In the genomic region with DNA sequence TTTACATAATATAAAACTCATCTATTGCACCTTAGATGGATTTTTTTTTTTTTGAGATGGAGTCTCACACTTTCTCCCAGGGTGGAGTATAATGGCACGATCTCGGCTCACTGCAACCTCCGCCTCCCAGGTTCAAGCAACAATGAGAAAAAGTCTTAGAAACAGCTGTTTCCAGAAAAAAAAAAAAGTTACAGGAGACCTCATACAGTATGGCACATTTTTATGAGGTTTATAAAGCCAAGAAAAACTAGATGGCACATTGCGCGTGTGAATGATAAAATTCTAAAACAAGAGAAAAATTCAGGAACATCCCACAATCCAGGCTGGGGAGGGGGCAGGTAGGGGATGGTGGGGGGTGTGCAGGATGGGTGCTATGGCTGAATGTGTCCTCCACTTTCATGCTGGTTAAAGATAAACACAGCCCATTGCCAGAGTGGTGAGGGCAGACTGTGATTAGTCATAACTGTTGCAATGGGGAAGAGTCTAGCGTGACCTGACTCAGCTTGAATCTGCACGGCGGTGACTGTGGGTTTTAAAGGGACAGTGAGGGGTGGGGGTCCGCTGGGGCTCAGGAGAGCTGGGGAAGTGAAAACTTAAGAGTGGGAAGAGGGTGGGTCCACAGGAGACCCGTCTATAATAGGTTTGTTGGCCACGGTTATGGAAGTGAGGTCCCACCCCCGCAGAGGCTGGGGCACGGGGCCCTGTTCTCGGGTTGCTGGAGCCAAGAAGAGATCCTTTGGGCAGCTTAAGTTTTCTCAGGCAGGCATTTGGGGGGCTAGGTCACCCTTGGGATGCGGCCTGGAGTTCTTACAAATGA, we compare ENCODE assay signal across 8 cellular contexts. TPM values are rescaled to one million over a fixed set of nuclear protein-coding genes. Genes with fewer than 3 reads are reported as not detected.
A peak's percentile ranks its signal among the peaks of the same experiment; 100 is the strongest.
DNase-seq lines count a peak whose midpoint lies in the region; ATAC-seq and TF ChIP-seq lines count a peak whose summit lies in the region.

No MANE protein-coding gene starts in this region.

- peaks cover 8 to 19% of the 10 kb centered on the region in 2 donors for H3K4me1 Mint-ChIP-seq in stimulated activated naive B cell treated with anti-CD40 and anti-IgM and Interleukin-4, amounts not matched to agents 10 μg/mL and 1 μg/mL and 100 μg/mL, for 72 hours

- peak overlapping the region; percentile 78 for H3K27ac ChIP-seq in fibroblast of lung (ENCODE audit: insufficient read depth, low read length)

- DNase-seq in DMS53 (lab: John Stamatoyannopoulos, UW): peak; percentile 83
- peak; percentile 88 to 90 for DNase-seq in fibroblast of lung (ENCODE audit: low read depth in 2 of 2)
- peak; percentile 19 for DNase-seq in stimulated activated naive B cell treated with anti-CD40 and anti-IgM and Interleukin-4, amounts not matched to agents 10 μg/mL and 1 μg/mL and 100 μg/mL, for 72 hours
- no peak for DNase-seq in cortex of kidney (lab: John Stamatoyannopoulos, UW)
- DNase-seq in BE2C: no peak

- H3K4me3 Mint-ChIP-seq in stimulated activated naive B cell treated with anti-CD40 and anti-IgM and Interleukin-4, amounts not matched to agents 10 μg/mL and 1 μg/mL and 100 μg/mL, for 72 hours: peak overlapping the region; percentile 23 to 37

- H3K36me3 ChIP-seq in fibroblast of lung (ENCODE audit: control insufficient read depth, insufficient read depth, low read length) (peaks cover 4% of the 10 kb centered on the region), BE2C (no peaks in the 10 kb centered on the region)

- no peaks in the 10 kb centered on the region for H3K79me2 ChIP-seq in fibroblast of lung (ENCODE audit: control insufficient read depth, insufficient read depth, low read length)

- H3K4me2 ChIP-seq in fibroblast of lung (ENCODE audit: extremely low read depth, insufficient read depth, low read length): peak overlapping the region; percentile 19

- H3K4me1 ChIP-seq in fibroblast of lung (ENCODE audit: control insufficient read depth, extremely low read depth, insufficient read depth, low read length) (peaks cover 16% of the 10 kb centered on the region), BE2C (no peaks in the 10 kb centered on the region)

- no peak overlapping the region for H3K4me3 ChIP-seq in fibroblast of lung (replicated peaks in 1 of 4; ENCODE audit: control extremely low read depth in 1 of 4, insufficient read depth in 1 of 4, low read depth in 3 of 4, low read length in 4 of 4)
- H3K4me3 ChIP-seq in BE2C (ENCODE audit: low read depth, low read length): no peak overlapping the region

- H2AFZ ChIP-seq in fibroblast of lung (ENCODE audit: low read length): no peak overlapping the region

- H4K20me1 ChIP-seq in fibroblast of lung (ENCODE audit: control insufficient read depth, extremely low read depth, insufficient read depth, low read length): no peaks in the 10 kb centered on the region

- peak overlapping the region; percentile 34 for H3K27ac Mint-ChIP-seq in stimulated activated naive B cell treated with anti-CD40 and anti-IgM and Interleukin-4, amounts not matched to agents 10 μg/mL and 1 μg/mL and 100 μg/mL, for 72 hours

- ATAC-seq in GM19328 (IDR thresholded peaks at IDR 0.05; ENCODE audit: unreplicated experiment) (peak; percentile 95), HG03108 (IDR thresholded peaks at IDR 0.05; ENCODE audit: unreplicated experiment) (peak; percentile 98), SK-N-SH treated with all-trans-retinoic acid at 6 μM for 48 hours (peak; percentile 98)
- ATAC-seq in stimulated activated naive B cell treated with anti-CD40 and anti-IgM and Interleukin-4, amounts not matched to agents 10 μg/mL and 1 μg/mL and 100 μg/mL, for 72 hours (replicated peaks): peak; percentile 97 to 98

- H3K27me3 Mint-ChIP-seq in stimulated activated naive B cell treated with anti-CD40 and anti-IgM and Interleukin-4, amounts not matched to agents 10 μg/mL and 1 μg/mL and 100 μg/mL, for 72 hours: no peaks in the 10 kb centered on the region

- no peaks in the 10 kb centered on the region for H3K9me3 Mint-ChIP-seq in stimulated activated naive B cell treated with anti-CD40 and anti-IgM and Interleukin-4, amounts not matched to agents 10 μg/mL and 1 μg/mL and 100 μg/mL, for 72 hours

- H3K36me3 Mint-ChIP-seq in stimulated activated naive B cell treated with anti-CD40 and anti-IgM and Interleukin-4, amounts not matched to agents 10 μg/mL and 1 μg/mL and 100 μg/mL, for 72 hours: peaks cover 11 to 26% of the 10 kb centered on the region in 2 donors

- TF ChIP-seq CTCF in fibroblast of lung (conservative IDR thresholded peaks at IDR 0.05 in 1 of 2, IDR thresholded peaks at IDR 0.05 in 1 of 2; ENCODE audit: low read depth in 1 of 2, low read length in 2 of 2): no peak
- TF ChIP-seq CTCF in BE2C (IDR thresholded peaks at IDR 0.05; ENCODE audit: low read depth, low read length): no peak

- H3K9me3 ChIP-seq in fibroblast of lung (ENCODE audit: control insufficient read depth, insufficient read depth, low read depth, low read length) (no peaks in the 10 kb centered on the region), BE2C (no peaks in the 10 kb centered on the region)

- H3K9ac ChIP-seq in fibroblast of lung (ENCODE audit: insufficient read depth, low read length): peak overlapping the region; percentile 21

- H3K27me3 ChIP-seq in fibroblast of lung (ENCODE audit: control insufficient read depth, insufficient read depth, low read length) (no peaks in the 10 kb centered on the region), BE2C (no peaks in the 10 kb centered on the region)

TF ChIP-seq in SK-N-SH treated with all-trans-retinoic acid at 6 μM for 48 hours, 23 proteins besides CTCF, POLR2A, EP300 and RAD21:
- TF ChIP-seq ZNF565 (CRISPR knock-in tag; conservative IDR thresholded peaks at IDR 0.05; ENCODE audit: low read depth) (no peak), TOX (CRISPR knock-in tag; IDR thresholded peaks at IDR 0.05; ENCODE audit: borderline replicate concordance) (no peak), ISL1 (CRISPR knock-in tag; IDR thresholded peaks at IDR 0.05) (no peak), CSDC2 (CRISPR knock-in tag; IDR thresholded peaks at IDR 0.05) (no peak), ARNTL (CRISPR knock-in tag; IDR thresholded peaks at IDR 0.05; ENCODE audit: borderline replicate concordance, low read depth) (no peak), ZFP3 (CRISPR knock-in tag; IDR thresholded peaks at IDR 0.05) (no peak), CREB5 (CRISPR knock-in tag; IDR thresholded peaks at IDR 0.05; ENCODE audit: low read depth) (no peak)

RNA-seq across cellular contexts. Expression of gene LRRC27, which starts 11.9 kb away (rescaled TPM):
- 11.7 and 13.1 TPM in 2 replicates for total RNA-seq in fibroblast of lung
- polyA plus RNA-seq in fibroblast of lung: 3.5 and 4.1 TPM in 2 replicates
- 3.6 and 5.5 TPM in 2 replicates for polyA plus RNA-seq in fibroblast of lung (2012)
- polyA minus RNA-seq in fibroblast of lung (ENCODE audit: low replicate concordance): 2.9 and 5.4 TPM in 2 replicates
- 5.0 TPM for polyA plus RNA-seq in BE2C (2012; ENCODE audit: insufficient read depth, insufficient read length, low read depth)

RNA-seq across cellular contexts. Expression of gene STK32C, which starts 12.3 kb away (rescaled TPM):
- 12.6 and 21.5 TPM in 2 replicates for total RNA-seq in fibroblast of lung
- polyA plus RNA-seq in fibroblast of lung: 4.4 and 8.0 TPM in 2 replicates
- 8.4 and 17.6 TPM in 2 replicates for polyA plus RNA-seq in fibroblast of lung (2012)
- polyA minus RNA-seq in fibroblast of lung (ENCODE audit: low replicate concordance): 8.6 and 15.8 TPM in 2 replicates
- 18.2 TPM for polyA plus RNA-seq in BE2C (2012; ENCODE audit: insufficient read depth, insufficient read length, low read depth)

Comparison
In these comparisons a context has a peak if more than half of its experiments do, and no peak if none do; other contexts are left out.
1. DNase-seq: peak in DMS53 (single experiment), fibroblast of lung (2 of 2) and stimulated activated naive B cell treated with anti-CD40 and anti-IgM and Interleukin-4, amounts not matched to agents 10 μg/mL and 1 μg/mL and 100 μg/mL, for 72 hours (single experiment); none in cortex of kidney (single experiment) and BE2C (single experiment).
2. Peak in every context shown above with its lines, with median percentiles within 50 percentile points of each other: ATAC-seq.